ENCODE assay signal across 8 cellular contexts in genomic region chr15:74541494-74542191, GRCh38. TPM values are rescaled to one million over a fixed set of nuclear protein-coding genes. Genes with fewer than 3 reads are reported as not detected.
DNase-seq lines count a peak whose midpoint lies in the region; ATAC-seq and TF ChIP-seq lines count a peak whose summit lies in the region.

No MANE protein-coding gene starts in this region.

- no peak for TF ChIP-seq CTCF in retinal pigment epithelial cell (conservative IDR thresholded peaks at IDR 0.05; ENCODE audit: low read depth, low read length)

- peak overlapping the region; percentile 83 for H3K4me3 ChIP-seq in retinal pigment epithelial cell (ENCODE audit: low read length)

- peak; percentile 39 for ATAC-seq in HG03108 (IDR thresholded peaks at IDR 0.05; ENCODE audit: unreplicated experiment)

- DNase-seq in activated gamma-delta T cell treated with Interleukin-2 at 50 U/mL for 16 hours (peak; percentile 61), activated gamma-delta T cell (lab: John Stamatoyannopoulos, UW) (no peak), RPMI7951 (ENCODE audit: low read depth) (peak; percentile 62), head of caudate nucleus (peak in 36 of 42 donors; percentile 3 to 80 (median 29)), retinal pigment epithelial cell (ENCODE audit: low read depth) (no peak), NCI-H187 (lab: John Stamatoyannopoulos, UW) (no peak)
- peak; percentile 88 for DNase-seq in activated effector memory CD4-positive, alpha-beta T cell treated with anti-CD3 and anti-CD28 coated beads, Interleukin-2, amount 50 U/mL, for 16 hours

- intact Hi-C loops in head of caudate nucleus (cut with DNase I): loop anchor here (5.0 kb wide), 1 partner anchor 79 kb away; the partner anchor contains the start of gene UBL7

RNA-seq across cellular contexts. Expression of gene ARID3B, which starts 0.6 kb away (rescaled TPM):
- total RNA-seq in RPMI7951 (2014; rRNA removed; shearing (Covaris generic)): 0.72 and 1.2 TPM in 2 replicates

Comparison
In these comparisons a context has a peak if more than half of its experiments do, and no peak if none do; other contexts are left out.
1. DNase-seq: peak in activated gamma-delta T cell treated with Interleukin-2 at 50 U/mL for 16 hours (single experiment), RPMI7951 (single experiment), activated effector memory CD4-positive, alpha-beta T cell treated with anti-CD3 and anti-CD28 coated beads, Interleukin-2, amount 50 U/mL, for 16 hours (single experiment) and head of caudate nucleus (36 of 42); none in activated gamma-delta T cell (single experiment), retinal pigment epithelial cell (single experiment) and NCI-H187 (0 of 2).